ENCODE assay signal across 23 cellular contexts in the genomic region with DNA sequence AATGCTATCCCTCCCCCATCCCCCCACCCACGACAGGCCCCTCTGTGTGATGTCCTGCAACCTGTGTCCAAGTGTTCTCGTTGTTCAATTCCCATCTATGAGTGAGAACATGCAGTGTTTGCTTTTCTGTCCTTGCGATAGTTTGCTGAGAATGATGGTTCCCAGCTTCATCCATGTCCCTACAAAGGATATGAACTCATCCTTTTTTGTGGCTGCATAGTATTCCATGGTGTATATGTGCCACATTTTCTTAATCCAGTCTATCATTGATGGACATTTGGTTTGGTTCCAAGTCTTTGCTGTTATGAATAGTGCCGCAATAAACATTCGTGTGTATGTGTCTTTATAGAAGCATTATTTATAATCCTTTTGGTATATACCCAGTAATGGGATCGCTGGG. TPM values are rescaled to one million over a fixed set of nuclear protein-coding genes. Genes with fewer than 3 reads are reported as not detected.
"Had no signal": no experiment of that assay in that cellular context is flagged by ENCODE, and none has a peak within 500 bp of the region (broad histone marks: within the 10 kb centered on the region; RNA-seq: fewer than 3 reads in every experiment).

No MANE protein-coding gene starts in this region.

RNA-seq across cellular contexts. Expression of gene TAS2R7, which starts 59.0 kb away (rescaled TPM):
- total RNA-seq: naive thymus-derived CD8-positive, alpha-beta T cell; natural killer cell; natural killer cell treated with Interleukin-12 subunit alpha and Interleukin-12 subunit beta and Interleukin-15 and Interleukin-18, amount 100 ng/mL, for 72 hours; omental fat pad; osteoblast; osteocyte; ovary; pancreas; posterior vena cava; progenitor cell of endocrine pancreas; prostate gland; psoas muscle; pulmonary artery endothelial cell; right atrium auricular region; right cardiac atrium; right lobe of liver; sciatic nerve; sigmoid colon; skeletal muscle tissue; smooth muscle cell; spleen had no signal
- polyA plus RNA-seq: naive thymus-derived CD8-positive, alpha-beta T cell; neural cell; ovary; pancreas; psoas muscle; sigmoid colon; small intestine; smooth muscle cell; spleen had no signal
